Comparison of ENCODE assay signal across 8 cellular contexts in the genomic region with DNA sequence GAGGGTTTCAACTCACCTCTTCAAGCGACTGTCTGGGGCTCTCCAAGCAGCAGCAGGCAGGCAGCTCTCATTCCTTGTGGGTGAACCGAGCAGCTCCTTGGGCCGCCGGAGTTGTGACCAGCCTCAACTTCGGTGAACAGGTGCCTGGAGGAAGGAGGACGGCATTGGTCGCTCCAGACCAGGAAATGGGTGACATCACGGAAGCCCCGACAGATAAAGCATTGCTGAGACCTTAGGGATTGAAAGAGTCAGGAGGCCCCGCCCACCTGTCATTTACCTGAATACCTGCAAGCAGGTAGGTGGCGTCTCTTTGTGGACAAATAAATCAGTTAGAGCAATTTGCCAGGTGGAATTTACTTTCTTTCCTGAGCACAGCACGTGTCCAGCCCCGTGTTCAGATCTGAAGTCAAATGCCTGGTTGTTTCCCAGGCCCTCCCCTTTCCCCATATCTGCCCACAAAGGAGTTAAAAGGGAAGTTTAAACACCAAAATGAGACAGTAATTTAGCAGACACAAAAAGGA. TPM values are rescaled to one million over a fixed set of nuclear protein-coding genes. Genes with fewer than 3 reads are reported as not detected.
DNase-seq lines count a peak whose midpoint lies in the region; ATAC-seq and TF ChIP-seq lines count a peak whose summit lies in the region.

A gene (minus strand): TSS at position 115 of the 521 bp plus-strand sequence. CDS start 17,484 bp downstream, outside the sequence.

- no peak for DNase-seq in LHCN-M2 (ENCODE audit: low read depth)
- peak; percentile 97 to 100 (median 98) for DNase-seq in body of pancreas
- peak; percentile 84 for DNase-seq in lung (ENCODE audit: low spot score)
- DNase-seq in GM20000 (ENCODE audit: low spot score) = no peak
- no peak for DNase-seq in stimulated activated CD8-positive, alpha-beta memory T cell treated with anti-CD3 and anti-CD28 coated beads, Interleukin-4, amount 100 ng/mL, for 48 hours
- DNase-seq in NCI-H345 treated with DMSO at 0.1 percent for 48 hours (lab: John Stamatoyannopoulos, UW; ENCODE audit: unreplicated experiment) = no peak
- no peak for DNase-seq in head of caudate nucleus

- no peak within 1 kb of the TSS for H3K9ac ChIP-seq in BLaER1 treated with 17β-estradiol and CSF1 and Interleukin-3, amounts not matched to agents 10 nM and 100 nM

- peak; percentile 89 for ATAC-seq in body of pancreas
- peak; percentile 79 for ATAC-seq in lung (ENCODE audit: insufficient read depth, low FRiP score)

- H3K27me3 ChIP-seq in BLaER1 treated with 17β-estradiol and CSF1 and Interleukin-3, amounts not matched to agents 10 nM and 100 nM = no peaks in the 10 kb centered on the region; a peak in 1 of 22 replicates
- H3K27me3 ChIP-seq in body of pancreas (no peaks in the 10 kb centered on the region), lung (ENCODE audit: control insufficient read depth, insufficient read depth) (no peaks in the 10 kb centered on the region)

- H4K20me1 ChIP-seq in BLaER1 treated with 17β-estradiol and CSF1 and Interleukin-3, amounts not matched to agents 10 nM and 100 nM = no peaks in the 10 kb centered on the region

- peak; percentile 86 to 99 (median 99) for TF ChIP-seq POLR2A in body of pancreas (IDR thresholded peaks at IDR 0.05)

- H3K4me2 ChIP-seq in BLaER1 treated with 17β-estradiol and CSF1 and Interleukin-3, amounts not matched to agents 10 nM and 100 nM = peak within 1 kb of the TSS in 10 of 11 experiments; percentile 1 to 46 (median 28); a peak in 14 of 22 replicates

- TF ChIP-seq CTCF in body of pancreas (IDR thresholded peaks at IDR 0.05) = peak in 5 of 7 experiments; percentile 22 to 78 (median 68)
- TF ChIP-seq CTCF in lung (IDR thresholded peaks at IDR 0.05; ENCODE audit: control extremely low read depth, extremely low read depth) = no peak
- no peak for TF ChIP-seq CTCF in GM20000 (IDR thresholded peaks at IDR 0.05; ENCODE audit: extremely low read depth, missing control alignments)

- no peaks in the 10 kb centered on the region for H3K36me3 ChIP-seq in BLaER1 treated with 17β-estradiol and CSF1 and Interleukin-3, amounts not matched to agents 10 nM and 100 nM
- no peaks in the 10 kb centered on the region for H3K36me3 ChIP-seq in body of pancreas (replicated peaks in 1 of 2; ENCODE audit: insufficient read depth in 1 of 2, low read depth in 2 of 2)
- no peaks in the 10 kb centered on the region for H3K36me3 ChIP-seq in lung (ENCODE audit: control insufficient read depth in 2 of 2, insufficient read depth in 2 of 2, low read length in 2 of 2)

- H3K4me1 ChIP-seq in BLaER1 treated with 17β-estradiol and CSF1 and Interleukin-3, amounts not matched to agents 10 nM and 100 nM = peaks cover 5 to 12% (median 7%) of the 10 kb centered on the region in 10 experiments; a peak in 15 of 20 replicates
- peaks cover 52% of the 10 kb centered on the region for H3K4me1 ChIP-seq in body of pancreas
- H3K4me1 ChIP-seq in lung (ENCODE audit: control insufficient read depth in 2 of 2, insufficient read depth in 2 of 2, low read length in 2 of 2) = peaks cover 0 to 2% of the 10 kb centered on the region in 2 donors

- H3K9me3 ChIP-seq in BLaER1 treated with 17β-estradiol and CSF1 and Interleukin-3, amounts not matched to agents 10 nM and 100 nM (replicated peaks in 1 of 11) = no peaks in the 10 kb centered on the region; a peak in 1 of 22 replicates
- H3K9me3 ChIP-seq in body of pancreas = no peaks in the 10 kb centered on the region
- no peaks in the 10 kb centered on the region for H3K9me3 ChIP-seq in lung (ENCODE audit: control insufficient read depth in 2 of 2, insufficient read depth in 1 of 2, low read length in 1 of 2)

- intact Hi-C loops in body of pancreas (cut with DNase I) = no loop called here
- intact Hi-C loops in head of caudate nucleus (cut with DNase I) = no loop called here

- no peak within 1 kb of the TSS for H3K4me3 ChIP-seq in BLaER1 treated with 17β-estradiol and CSF1 and Interleukin-3, amounts not matched to agents 10 nM and 100 nM
- H3K4me3 ChIP-seq in body of pancreas (peak within 1 kb of the TSS in 1 of 2 donors; percentile 0), lung (no peak within 1 kb of the TSS)

- H3K27ac ChIP-seq in BLaER1 treated with 17β-estradiol and CSF1 and Interleukin-3, amounts not matched to agents 10 nM and 100 nM = no peak within 1 kb of the TSS
- peak within 1 kb of the TSS; percentile 68 to 96 (median 92) for H3K27ac ChIP-seq in body of pancreas
- H3K27ac ChIP-seq in lung (ENCODE audit: low read depth in 1 of 2, low read length in 1 of 2) = peak within 1 kb of the TSS in 1 of 2 donors; percentile 68

- WGBS in body of pancreas, 2 donors = 2 to 18% methylated on average over 10 to 13 of the region's 13 CpGs
- WGBS in lung, 2 donors = 21 to 38% methylated on average over 13 of the region's 13 CpGs

RNA-seq across cellular contexts. Expression of the gene that starts here (rescaled TPM):
- 10.8 and 15.0 TPM in 2 replicates for total RNA-seq in LHCN-M2 (2014; rRNA removed)
- 4.5 TPM for polyA plus RNA-seq in LHCN-M2 (2012)
- 10 to 100 TPM; 15.2 to 17.1 TPM for total RNA-seq in body of pancreas
- total RNA-seq in lung = 1 to 10 TPM; 4.0 to 5.2 TPM
- polyA plus RNA-seq in lung = 1 to 10 TPM; 1.4 to 2.3 TPM

Comparison
In these comparisons a context has a peak if more than half of its experiments do, and no peak if none do; other contexts are left out.
1. H3K27ac ChIP-seq: peak in body of pancreas (4 of 4); none in BLaER1 treated with 17β-estradiol and CSF1 and Interleukin-3, amounts not matched to agents 10 nM and 100 nM (0 of 11).
2. DNase-seq: peak in body of pancreas (4 of 4) and lung (single experiment); none in LHCN-M2 (single experiment), GM20000 (single experiment), stimulated activated CD8-positive, alpha-beta memory T cell treated with anti-CD3 and anti-CD28 coated beads, Interleukin-4, amount 100 ng/mL, for 48 hours (single experiment), NCI-H345 treated with DMSO at 0.1 percent for 48 hours (single experiment) and head of caudate nucleus (0 of 42).
3. CTCF ChIP-seq: peak in body of pancreas (5 of 7); none in lung (single experiment) and GM20000 (single experiment).